11 cellular contexts compared by ENCODE assay signal in genomic region chr6:106637718-106638341, GRCh38. TPM values are rescaled to one million over a fixed set of nuclear protein-coding genes. Genes with fewer than 3 reads are reported as not detected.
DNase-seq lines count a peak whose midpoint lies in the region; ATAC-seq and TF ChIP-seq lines count a peak whose summit lies in the region.
"Had no signal": no experiment of that assay in that cellular context is flagged by ENCODE, and none has a peak within 500 bp of the region (broad histone marks: within the 10 kb centered on the region; RNA-seq: fewer than 3 reads in every experiment).

No MANE protein-coding gene starts in this region.

- H3K27ac ChIP-seq in tibial nerve: peak overlapping the region in 1 of 4 donors; percentile 25
- H3K27ac ChIP-seq: colonic mucosa had no signal

- no peak for TF ChIP-seq POLR2A in tibial nerve (IDR thresholded peaks at IDR 0.05)

- no peaks in the 10 kb centered on the region for H3K9me3 ChIP-seq in tibial nerve
- H3K9me3 ChIP-seq: colonic mucosa had no signal

- H3K4me1 ChIP-seq in tibial nerve: no peaks in the 10 kb centered on the region
- H3K4me1 ChIP-seq: colonic mucosa had no signal

- no peak for TF ChIP-seq CTCF in GM12864 (IDR thresholded peaks at IDR 0.05; ENCODE audit: low read depth, low read length, missing control alignments)
- no peak for TF ChIP-seq CTCF in tibial nerve (IDR thresholded peaks at IDR 0.05)

- H3K4me3 ChIP-seq in GM12864 (ENCODE audit: low read depth, low read length): peak overlapping the region; percentile 36
- H3K4me3 ChIP-seq in tibial nerve: no peak overlapping the region
- H3K4me3 ChIP-seq: colonic mucosa had no signal

- DNase-seq in GM12864 (ENCODE audit: low read depth): no peak
- DNase-seq in OCI-M1 (lab: John Stamatoyannopoulos, UW): peak; percentile 69
- DNase-seq in hepatic stellate cell (ENCODE audit: low spot score): no peak
- no peak for DNase-seq in activated CD8-positive, alpha-beta memory T cell treated with anti-CD3 and anti-CD28 coated beads, Interleukin-2, amount 50 U/mL, for 4 hours
- no peak for DNase-seq in HCEC 1CT
- no peak for DNase-seq in tibial nerve (ENCODE audit: low spot score in 2 of 2)
- DNase-seq: colonic mucosa, immature natural killer cell, NCI-H774 had no signal

- no peaks in the 10 kb centered on the region for H3K27me3 ChIP-seq in tibial nerve
- H3K27me3 ChIP-seq: colonic mucosa had no signal

- ATAC-seq in GM19452 (IDR thresholded peaks at IDR 0.05; ENCODE audit: unreplicated experiment) (peak; percentile 74), HG03064 (IDR thresholded peaks at IDR 0.05; ENCODE audit: low read depth, unreplicated experiment) (peak; percentile 74)

- H3K36me3 ChIP-seq in tibial nerve: peaks cover 0 to 17% (median 0%) of the 10 kb centered on the region in 3 donors
- H3K36me3 ChIP-seq: colonic mucosa had no signal

- TF ChIP-seq EP300 in tibial nerve (IDR thresholded peaks at IDR 0.05): no peak

- 68 to 78% methylated on average over 6 of the region's 6 CpGs for WGBS in tibial nerve, 2 donors

RNA-seq across cellular contexts. Expression of gene QRSL1, which starts 8.5 kb away (rescaled TPM):
- 10 to 100 TPM in 3 of 4 donors, 1 to 10 TPM in 1; 9.6 to 14.0 (median 11.1) TPM for total RNA-seq in tibial nerve

RNA-seq across cellular contexts. Expression of gene RTN4IP1, which starts 8.5 kb away (rescaled TPM):
- 1 to 10 TPM; 3.3 to 7.1 (median 6.8) TPM for total RNA-seq in tibial nerve
